24 cellular contexts compared by ENCODE assay signal in genomic region chrX:131083510-131084142, GRCh38. TPM values are rescaled to one million over a fixed set of nuclear protein-coding genes. Genes with fewer than 3 reads are reported as not detected.
"Had no signal": no experiment of that assay in that cellular context is flagged by ENCODE, and none has a peak within 500 bp of the region (broad histone marks: within the 10 kb centered on the region; RNA-seq: fewer than 3 reads in every experiment).

No MANE protein-coding gene starts in this region.

- H3K4me1 Mint-ChIP-seq: stimulated activated naive CD8-positive, alpha-beta T cell treated with anti-CD3 and anti-CD28 coated beads, Interleukin-15, amount 100 ng/mL, for 72 hours had no signal

- H3K4me1 ChIP-seq: body of pancreas, colonic mucosa, prostate gland, suprapubic skin, vagina had no signal

- H3K36me3 Mint-ChIP-seq: activated CD4-positive, alpha-beta memory T cell treated with anti-CD3 and anti-CD28 coated beads for 36 hours had no signal

- H3K27me3 ChIP-seq: body of pancreas, vagina had no signal

- H3K4me3 ChIP-seq: body of pancreas, colonic mucosa, lung, prostate gland, skin epidermis, suprapubic skin, vagina had no signal

- H3K27ac ChIP-seq: body of pancreas, colonic mucosa, prostate gland, skin epidermis, suprapubic skin, vagina had no signal

- ATAC-seq: activated CD4-positive, alpha-beta T cell treated with anti-CD3 and anti-CD28 coated beads for 36 hours; body of pancreas; left lobe of liver; right cardiac atrium; stimulated activated naive CD8-positive, alpha-beta T cell treated with anti-CD3 and anti-CD28 coated beads, Interleukin-15, amount 100 ng/mL, for 72 hours had no signal

- H3K4me3 Mint-ChIP-seq: activated CD4-positive, alpha-beta memory T cell treated with anti-CD3 and anti-CD28 coated beads for 36 hours; activated CD4-positive, alpha-beta T cell treated with anti-CD3 and anti-CD28 coated beads for 36 hours; activated naive CD4-positive, alpha-beta T cell treated with anti-CD3 and anti-CD28 coated beads for 36 hours; stimulated activated naive CD8-positive, alpha-beta T cell treated with anti-CD3 and anti-CD28 coated beads, Interleukin-15, amount 100 ng/mL, for 72 hours; T-helper 2 cell treated with Interferon-gamma antibody and Interleukin-4, amounts not matched to agents 5 μg/mL and 100 μg/mL, for 36 hours had no signal

- H3K36me3 ChIP-seq: colonic mucosa, prostate gland, suprapubic skin, vagina had no signal

- H3K9me3 Mint-ChIP-seq: activated CD4-positive, alpha-beta memory T cell treated with anti-CD3 and anti-CD28 coated beads for 36 hours; activated naive CD4-positive, alpha-beta T cell treated with anti-CD3 and anti-CD28 coated beads for 36 hours; stimulated activated naive CD8-positive, alpha-beta T cell treated with anti-CD3 and anti-CD28 coated beads, Interleukin-15, amount 100 ng/mL, for 72 hours; T-helper 2 cell treated with Interferon-gamma antibody and Interleukin-4, amounts not matched to agents 5 μg/mL and 100 μg/mL, for 36 hours had no signal

- DNase-seq: activated CD4-positive, alpha-beta memory T cell treated with anti-CD3 and anti-CD28 coated beads for 36 hours; activated CD4-positive, alpha-beta T cell treated with anti-CD3 and anti-CD28 coated beads for 36 hours; activated naive CD4-positive, alpha-beta T cell treated with anti-CD3 and anti-CD28 coated beads for 36 hours; body of pancreas; central memory CD4-positive, alpha-beta T cell; colonic mucosa; erythroblast; foreskin melanocyte; islet precursor cell; midbrain; right cardiac atrium; stimulated activated CD4-positive, alpha-beta T cell treated with anti-CD3 and anti-CD28 coated beads, Interleukin-15, amount 100 ng/mL, for 24 hours; stimulated activated CD4-positive, alpha-beta T cell treated with anti-CD3 and anti-CD28 coated beads, Interleukin-2, amount 100 ng/mL, for 48 hours; stimulated activated naive CD8-positive, alpha-beta T cell treated with anti-CD3 and anti-CD28 coated beads, Interleukin-15, amount 100 ng/mL, for 72 hours; trophoblast cell had no signal

- H3K27ac Mint-ChIP-seq: activated CD4-positive, alpha-beta memory T cell treated with anti-CD3 and anti-CD28 coated beads for 36 hours; activated CD4-positive, alpha-beta T cell treated with anti-CD3 and anti-CD28 coated beads for 36 hours; activated naive CD4-positive, alpha-beta T cell treated with anti-CD3 and anti-CD28 coated beads for 36 hours; nephron; T-helper 2 cell treated with Interferon-gamma antibody and Interleukin-4, amounts not matched to agents 5 μg/mL and 100 μg/mL, for 36 hours had no signal

- H3K9me3 ChIP-seq: body of pancreas, colonic mucosa, prostate gland, suprapubic skin, vagina had no signal

RNA-seq across cellular contexts. Expression of gene ARHGAP36, which starts 25.5 kb away (rescaled TPM):
- total RNA-seq: activated CD4-positive, alpha-beta memory T cell treated with anti-CD3 and anti-CD28 coated beads for 36 hours; activated CD4-positive, alpha-beta T cell treated with anti-CD3 and anti-CD28 coated beads for 36 hours; activated naive CD4-positive, alpha-beta T cell treated with anti-CD3 and anti-CD28 coated beads for 36 hours; body of pancreas; left lobe of liver; lung; osteocyte; suprapubic skin had no signal
